Comparison of ENCODE assay signal across 8 cellular contexts in the genomic region with DNA sequence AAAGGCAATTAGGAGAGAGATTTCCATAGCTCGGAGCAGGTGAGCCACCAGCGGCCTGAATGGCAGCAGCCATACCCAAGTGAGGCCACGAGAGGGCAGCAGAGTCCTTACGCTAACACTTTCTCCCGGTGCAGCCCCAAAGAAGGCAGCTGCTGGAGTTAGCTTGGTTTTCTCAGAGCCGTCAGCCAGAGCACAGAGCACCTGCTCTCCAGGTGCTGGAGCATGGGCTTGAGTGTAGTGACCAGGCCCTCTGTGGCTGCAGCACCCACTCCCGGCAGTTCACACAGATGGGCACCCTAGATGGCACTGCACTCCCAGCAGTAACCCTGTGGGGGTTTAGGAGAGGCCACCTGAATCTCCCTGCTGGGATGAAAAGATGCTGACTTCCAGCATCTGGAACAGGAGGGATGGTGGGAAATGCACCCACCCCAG. TPM values are rescaled to one million over a fixed set of nuclear protein-coding genes. Genes with fewer than 3 reads are reported as not detected.
A peak's percentile ranks its signal among the peaks of the same experiment; 100 is the strongest.
DNase-seq lines count a peak whose midpoint lies in the region; ATAC-seq and TF ChIP-seq lines count a peak whose summit lies in the region.

No MANE protein-coding gene starts in this region.

- peak; percentile 74 for ATAC-seq in GM19351 (IDR thresholded peaks at IDR 0.05; ENCODE audit: unreplicated experiment)

- H3K27me3 ChIP-seq in OCI-LY1 (ENCODE audit: insufficient read depth, low read length) = no peaks in the 10 kb centered on the region; the same call in 1 of the 2 replicates

- DNase-seq in AG20443 (ENCODE audit: low spot score) (peak; percentile 89), activated T-cell treated with anti-CD3 and anti-CD28 coated beads for 1 hour (ENCODE audit: low read depth) (peak; percentile 81), erythroblast (lab: John Stamatoyannopoulos, UW) (peak; percentile 73 to 85), myocyte (ENCODE audit: low read depth) (peak; percentile 81)
- DNase-seq in Jurkat, Clone E6-1 (ENCODE audit: low read depth, low spot score) = peak; percentile 59
- DNase-seq in stimulated activated CD8-positive, alpha-beta memory T cell treated with anti-CD3 and anti-CD28 coated beads, Interleukin-7, amount 100 ng/mL, for 4 hours (ENCODE audit: low read depth in 2 of 2) = peak; percentile 69 to 75

- no peak overlapping the region for H2AFZ ChIP-seq in OCI-LY1 (ENCODE audit: low read length)

- no peaks in the 10 kb centered on the region for H3F3A ChIP-seq in OCI-LY1 (ENCODE audit: insufficient read depth, low read length)

- peak overlapping the region; percentile 51; the same call in 1 of the 2 replicates for H3K9ac ChIP-seq in OCI-LY1 (ENCODE audit: low read length)

- peaks cover 37% of the 10 kb centered on the region for H3K4me1 ChIP-seq in OCI-LY1 (ENCODE audit: insufficient read depth, low read length, severe bottlenecking)

- no peak overlapping the region for H3K4me3 ChIP-seq in Jurkat, Clone E6-1 (ENCODE audit: low read length)
- H3K4me3 ChIP-seq in OCI-LY1 (ENCODE audit: low read depth, low read length, poor library complexity, severe bottlenecking) = no peak overlapping the region

- no peaks in the 10 kb centered on the region for H4K20me1 ChIP-seq in OCI-LY1 (ENCODE audit: insufficient read depth, low read length)

- H3K9me3 ChIP-seq in OCI-LY1 (ENCODE audit: low read length) = no peaks in the 10 kb centered on the region

- H3K79me2 ChIP-seq in OCI-LY1 (ENCODE audit: insufficient read depth, low read length) = no peaks in the 10 kb centered on the region

- H3K9me2 ChIP-seq in OCI-LY1 (ENCODE audit: low read depth, low read length) = no peaks in the 10 kb centered on the region

- H3K27ac ChIP-seq in OCI-LY1 (ENCODE audit: low read depth, low read length, poor library complexity, severe bottlenecking) = peak overlapping the region; percentile 94

- peak; percentile 98 for TF ChIP-seq CTCF in OCI-LY1 (IDR thresholded peaks at IDR 0.05; ENCODE audit: low read length)

- H3K36me3 ChIP-seq in OCI-LY1 (ENCODE audit: insufficient read depth, low read length) = no peaks in the 10 kb centered on the region

- TF ChIP-seq POLR2A in erythroblast (IDR thresholded peaks at IDR 0.05; ENCODE audit: low read length) = no peak

- H3K4me2 ChIP-seq in OCI-LY1 (ENCODE audit: low read length) = peak overlapping the region; percentile 45

RNA-seq across cellular contexts. Expression of a gene that starts 45.8 kb away (rescaled TPM):
- 2.6 TPM for polyA plus RNA-seq in Jurkat, Clone E6-1 (2012; ENCODE audit: insufficient read depth, insufficient read length)
- 15.0 and 24.0 TPM in 2 replicates for total RNA-seq in myocyte
- 9.9 TPM for polyA plus RNA-seq in myocyte (2012)

RNA-seq across cellular contexts. Expression of a gene that starts 48.0 kb away (rescaled TPM):
- polyA plus RNA-seq in Jurkat, Clone E6-1 (2012; ENCODE audit: insufficient read depth, insufficient read length) = not detected
- total RNA-seq in myocyte = 0.70 and 0.88 TPM in 2 replicates
- 1.0 TPM for polyA plus RNA-seq in myocyte (2012)
